In the genomic region with DNA sequence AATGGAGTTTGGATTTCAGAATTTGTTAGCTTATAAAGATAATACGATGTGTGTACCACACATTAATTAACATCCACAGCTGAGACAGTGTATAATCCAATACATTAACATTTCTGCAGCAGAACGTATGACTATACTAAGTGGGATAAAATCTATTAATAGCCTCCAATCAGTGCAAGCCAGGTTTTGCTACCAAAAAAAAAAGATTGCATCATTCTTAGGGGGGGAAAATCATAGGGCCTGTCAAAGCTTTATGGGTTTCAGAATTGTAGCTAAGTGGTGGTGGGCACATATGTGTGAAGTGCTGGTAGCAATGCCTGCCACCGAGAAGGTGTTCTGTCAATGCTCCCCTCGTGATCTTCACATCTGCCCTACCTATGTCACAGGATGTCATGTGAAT, we compare ENCODE assay signal across 18 cellular contexts. TPM values are rescaled to one million over a fixed set of nuclear protein-coding genes. Genes with fewer than 3 reads are reported as not detected.
DNase-seq lines count a peak whose midpoint lies in the region; ATAC-seq, FAIRE-seq and TF ChIP-seq lines count a peak whose summit lies in the region.
"Had no signal": no experiment of that assay in that cellular context is flagged by ENCODE, and none has a peak within 500 bp of the region (broad histone marks: within the 10 kb centered on the region; RNA-seq: fewer than 3 reads in every experiment).

No MANE protein-coding gene starts in this region.

- peak; percentile 86 for FAIRE-seq in HTR-8/SVneo (lab: Jason Lieb, UNC)
- FAIRE-seq in K562 (lab: Jason Lieb, UNC), result no peak

- H4K20me1 ChIP-seq in K562 (replicated peaks; ENCODE audit: control insufficient read depth, insufficient read depth, low read length), result no peaks in the 10 kb centered on the region; the same call in 1 of the 2 replicates

- no peak for TF ChIP-seq CTCF in K562 (IDR thresholded peaks at IDR 0.05 in 2 of 3, conservative IDR thresholded peaks at IDR 0.05 in 1 of 3; ENCODE audit: insufficient read depth in 2 of 3, low read depth in 1 of 3, low read length in 3 of 3)

- no peak for ATAC-seq in K562
- no peak for ATAC-seq in activated T-helper 17 cell treated with anti-CD3 and anti-CD28 coated beads, Interleukin-2, amount 50 U/mL, for 72 hours (replicated peaks)

- H3K4me3 ChIP-seq in K562, result no peak overlapping the region
- H3K4me3 ChIP-seq: PC-9, SJCRH30 had no signal

- in situ Hi-C loops in K562 (cut with MboI), result loop anchor here (5.0 to 10.0 kb wide), 2 partner anchors 42 to 445 kb away; no protein-coding TSS in a partner anchor

- peaks cover 0 to 2% of the 10 kb centered on the region in 2 experiments; a peak in 2 of 5 replicates for H3K4me1 ChIP-seq in K562 (replicated peaks in 1 of 2; ENCODE audit: control insufficient read depth in 2 of 2, insufficient read depth in 2 of 2, low read length in 2 of 2)
- H3K4me1 ChIP-seq: BE2C, SJCRH30 had no signal

- WGBS in K562 (ENCODE audit: insufficient coverage, low coverage, missing lambda C conversion rate), result 19% methylated on average over 3 of the region's 4 CpGs

- no peak for TF ChIP-seq RAD21 in K562 (CRISPR knock-in tag; conservative IDR thresholded peaks at IDR 0.05 in 1 of 2, IDR thresholded peaks at IDR 0.05 in 1 of 2)

- H3K27me3 ChIP-seq in K562 (ENCODE audit: control insufficient read depth in 2 of 2, insufficient read depth in 2 of 2, low read length in 2 of 2), result no peaks in the 10 kb centered on the region
- H3K27me3 ChIP-seq: BE2C, SJCRH30 had no signal

- H3K27ac ChIP-seq in K562 (ENCODE audit: extremely low read depth, low read depth, low read length), result no peak overlapping the region
- H3K27ac ChIP-seq: PC-9, SJCRH30 had no signal

- intact Hi-C loops in K562 (cut with micrococcal nuclease), result loop anchor here (5.0 kb wide), 1 partner anchor 437 kb away; no protein-coding TSS in a partner anchor

- no peaks in the 10 kb centered on the region for H3K36me3 ChIP-seq in K562 (ENCODE audit: control insufficient read depth, insufficient read depth, low read length)
- H3K36me3 ChIP-seq: SJCRH30 had no signal

- no peak overlapping the region for H2AFZ ChIP-seq in K562 (ENCODE audit: low read depth, low read length)
- H2AFZ ChIP-seq: PC-9 had no signal

- no peaks in the 10 kb centered on the region for H3K9me3 ChIP-seq in K562 (replicated peaks; ENCODE audit: control insufficient read depth, insufficient read depth, low read depth, low read length)
- H3K9me3 ChIP-seq: BE2C, SJCRH30 had no signal

- no peak overlapping the region for H3K4me3 Mint-ChIP-seq in activated T-helper 17 cell treated with anti-CD3 and anti-CD28 coated beads, Interleukin-2, amount 50 U/mL, for 72 hours
- H3K4me3 Mint-ChIP-seq: CD14-positive monocyte; CD8-positive, alpha-beta memory T cell had no signal

- H3K27me3 Mint-ChIP-seq in activated T-helper 17 cell treated with anti-CD3 and anti-CD28 coated beads, Interleukin-2, amount 50 U/mL, for 72 hours, result no peaks in the 10 kb centered on the region

- H3K9me1 ChIP-seq in K562 (ENCODE audit: control insufficient read depth, insufficient read depth, low read length), result no peaks in the 10 kb centered on the region

- no peaks in the 10 kb centered on the region for H3K4me1 Mint-ChIP-seq in activated T-helper 17 cell treated with anti-CD3 and anti-CD28 coated beads, Interleukin-2, amount 50 U/mL, for 72 hours

- no peak for TF ChIP-seq EP300 in K562 (IDR thresholded peaks at IDR 0.05; ENCODE audit: low read length)

- DNase-seq in EH (ENCODE audit: low read depth) (peak; percentile 28), HTR-8/SVneo (ENCODE audit: insufficient read length, low spot score) (no peak), K562 (ENCODE audit: extremely low read depth in 1 of 4, low spot score in 3 of 4) (no peak), hepatic stellate cell (ENCODE audit: low spot score) (peak; percentile 25), NCI-H1092 treated with DMSO at 0.1 percent for 48 hours (lab: John Stamatoyannopoulos, UW) (no peak), AML-193 (lab: John Stamatoyannopoulos, UW) (no peak)
- DNase-seq: GF-D8 had no signal

- no peaks in the 10 kb centered on the region for H3K36me3 Mint-ChIP-seq in activated T-helper 17 cell treated with anti-CD3 and anti-CD28 coated beads, Interleukin-2, amount 50 U/mL, for 72 hours (ENCODE audit: low read depth)
- H3K36me3 Mint-ChIP-seq: CD14-positive monocyte had no signal

- no peaks in the 10 kb centered on the region for H3K9me3 Mint-ChIP-seq in activated T-helper 17 cell treated with anti-CD3 and anti-CD28 coated beads, Interleukin-2, amount 50 U/mL, for 72 hours
- H3K9me3 Mint-ChIP-seq: CD14-positive monocyte; CD8-positive, alpha-beta memory T cell had no signal

- H3K27ac Mint-ChIP-seq in activated T-helper 17 cell treated with anti-CD3 and anti-CD28 coated beads, Interleukin-2, amount 50 U/mL, for 72 hours, result no peak overlapping the region
- H3K27ac Mint-ChIP-seq: CD14-positive monocyte; CD8-positive, alpha-beta memory T cell had no signal

- CTCF ChIA-PET in K562 (lab: Yijun Ruan, JAX; ENCODE audit: low intra/inter-chr PET ratio), result interaction anchor here (0.6 to 2.1 kb wide), 3 partner anchors 45 to 481 kb away, joined by 3 to 23 read pairs (median 19); no protein-coding TSS in a partner anchor

- POLR2A ChIA-PET in K562 (lab: Yijun Ruan, JAX), result interaction anchor here (0.7 kb wide), 1 partner anchor 423 kb away, joined by 3 read pairs; no protein-coding TSS in a partner anchor

- no peak overlapping the region for H3K4me2 ChIP-seq in K562 (ENCODE audit: insufficient read depth, low read length)
- H3K4me2 ChIP-seq: PC-9 had no signal

- H3K79me2 ChIP-seq in K562 (ENCODE audit: control insufficient read depth, insufficient read depth, low read length), result no peaks in the 10 kb centered on the region

- no TSS peak for BruUV-seq in K562 (replicated peaks; lab: Mats Ljungman, UMichigan)

- H3K9ac ChIP-seq in K562 (ENCODE audit: insufficient read depth in 1 of 2, low read depth in 2 of 2, low read length in 2 of 2), result no peak overlapping the region

- TF ChIP-seq POLR2A in K562 (conservative IDR thresholded peaks at IDR 0.05), result no peak

TF ChIP-seq in K562, 482 proteins besides CTCF, POLR2A, EP300 and RAD21:
- TF ChIP-seq CEBPG (CRISPR knock-in tag; IDR thresholded peaks at IDR 0.05), result no peak; the same call in 1 of the 2 replicates
- peak; percentile 48 to 74; a peak in 3 of 4 replicates for TF ChIP-seq CEBPG (tag; conservative IDR thresholded peaks at IDR 0.05 in 1 of 2, IDR thresholded peaks at IDR 0.05 in 1 of 2)
- no peak for TF ChIP-seq CREB1 (IDR thresholded peaks at IDR 0.05)
- no peak for TF ChIP-seq CREB1 (CRISPR knock-in tag; IDR thresholded peaks at IDR 0.05)
- TF ChIP-seq, protein P1, sequence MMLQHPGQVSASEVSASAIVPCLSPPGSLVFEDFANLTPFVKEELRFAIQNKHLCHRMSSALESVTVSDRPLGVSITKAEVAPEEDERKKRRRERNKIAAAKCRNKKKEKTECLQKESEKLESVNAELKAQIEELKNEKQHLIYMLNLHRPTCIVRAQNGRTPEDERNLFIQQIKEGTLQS (IDR thresholded peaks at IDR 0.05), result peak; percentile 65
- TF ChIP-seq, protein P1 (CRISPR knock-in tag; conservative IDR thresholded peaks at IDR 0.05), result no peak
- no peak for TF ChIP-seq SRF (CRISPR knock-in tag; IDR thresholded peaks at IDR 0.05)

RNA-seq across cellular contexts. Expression of a gene that starts 15.8 kb away (rescaled TPM):
- not detected in 2 replicates for total RNA-seq in K562 (2011; cell fraction: chromatin; rRNA removed; ENCODE audit: low replicate concordance)
- not detected in 2 replicates for total RNA-seq in K562 (2011; cell fraction: nucleolus; rRNA removed)
- not detected in 2 replicates for total RNA-seq in K562 (2011; cell fraction: nucleoplasm; rRNA removed)
- not detected in 2 replicates for total RNA-seq in K562 (2014; rRNA removed)
- total RNA-seq in K562 (2014; rRNA removed; fragmentation: Illumina TruSeq; extraction: Trizol), result not detected in 2 replicates
- total RNA-seq in K562 (2015; rRNA removed; fragmentation: Illumina TruSeq; extraction: Trizol), result not detected in 2 replicates
- not detected in 2 replicates for total RNA-seq in K562 (2021)
- not detected in 2 replicates for polyA plus RNA-seq in K562 (2011; rRNA removed)
- not detected in 2 replicates for polyA plus RNA-seq in K562 (2011; cell fraction: cytosol; rRNA removed)
- polyA plus RNA-seq in K562 (2011; cell fraction: nucleus; rRNA removed), result not detected in 2 replicates
- 0.03 and 0.12 TPM in 2 replicates for polyA plus RNA-seq in K562 (2012)
- polyA plus RNA-seq in K562 (2014; fragmentation: Illumina TruSeq; extraction: Trizol), result not detected in 2 replicates
- not detected for polyA plus RNA-seq in K562 (2014; fragmentation: Nextera tagmentation; extraction: Ambion mirVana)
- not detected in 2 replicates for polyA plus RNA-seq in K562 (2014; rRNA removed)
- not detected in 2 replicates for polyA minus RNA-seq in K562 (2011; rRNA and poly(A)+ RNA removed)
- polyA minus RNA-seq in K562 (2011; cell fraction: cytosol; rRNA and poly(A)+ RNA removed), result not detected in 2 replicates
- polyA minus RNA-seq in K562 (2011; cell fraction: nucleus; rRNA and poly(A)+ RNA removed), result not detected in 2 replicates
- under 1 TPM; 0.71 TPM for total RNA-seq in activated T-helper 17 cell treated with anti-CD3 and anti-CD28 coated beads, Interleukin-2, amount 50 U/mL, for 72 hours
- total RNA-seq: A673, H7, HT1080, PC-9, Right ventricle myocardium inferior, RPMI7951, SJCRH30 had no signal
- polyA plus RNA-seq: CD14-positive monocyte; CD8-positive, alpha-beta memory T cell had no signal

RNA-seq across cellular contexts. Expression of a gene that starts 21.5 kb away (rescaled TPM):
- total RNA-seq in K562 (2011; cell fraction: chromatin; rRNA removed; ENCODE audit: low replicate concordance), result 96.4 and 101 TPM in 2 replicates
- 50.0 and 54.5 TPM in 2 replicates for total RNA-seq in K562 (2011; cell fraction: nucleolus; rRNA removed)
- 83.8 and 136 TPM in 2 replicates for total RNA-seq in K562 (2011; cell fraction: nucleoplasm; rRNA removed)
- total RNA-seq in K562 (2014; rRNA removed) (28.8 and 32.3 TPM in 2 replicates), K562 (2014; rRNA removed; fragmentation: Illumina TruSeq; extraction: Trizol) (45.1 and 45.4 TPM in 2 replicates), K562 (2015; rRNA removed; fragmentation: Illumina TruSeq; extraction: Trizol) (37.2 and 38.7 TPM in 2 replicates), K562 (2021) (61.3 and 67.5 TPM in 2 replicates)
- polyA plus RNA-seq in K562 (2011; rRNA removed) (73.5 and 73.7 TPM in 2 replicates), K562 (2014; fragmentation: Illumina TruSeq; extraction: Trizol) (65.2 and 70.0 TPM in 2 replicates), K562 (2014; fragmentation: Nextera tagmentation; extraction: Ambion mirVana) (1 to 10 TPM; 3.0 to 9.0 TPM), K562 (2014; rRNA removed) (50.4 and 60.0 TPM in 2 replicates)
- polyA plus RNA-seq in K562 (2011; cell fraction: cytosol; rRNA removed), result 66.2 and 78.3 TPM in 2 replicates
- 98.3 and 111 TPM in 2 replicates for polyA plus RNA-seq in K562 (2011; cell fraction: nucleus; rRNA removed)
- polyA plus RNA-seq in K562 (2012), result 43.2 and 47.4 TPM in 2 replicates
- polyA minus RNA-seq in K562 (2011; rRNA and poly(A)+ RNA removed), result 65.5 and 79.8 TPM in 2 replicates
- 30.1 and 31.2 TPM in 2 replicates for polyA minus RNA-seq in K562 (2011; cell fraction: cytosol; rRNA and poly(A)+ RNA removed)
- 28.5 and 42.7 TPM in 2 replicates for polyA minus RNA-seq in K562 (2011; cell fraction: nucleus; rRNA and poly(A)+ RNA removed)
- total RNA-seq in activated T-helper 17 cell treated with anti-CD3 and anti-CD28 coated beads, Interleukin-2, amount 50 U/mL, for 72 hours, result 100 to 1,000 TPM; 102 to 132 TPM

Comparison
In these comparisons a context has a peak if more than half of its experiments do, and no peak if none do; other contexts are left out.
1. DNase-seq: peak in EH (single experiment) and hepatic stellate cell (single experiment); none in HTR-8/SVneo (single experiment), K562 (0 of 4), NCI-H1092 treated with DMSO at 0.1 percent for 48 hours (single experiment) and AML-193 (0 of 2).